ENCODE assay signal across 12 cellular contexts in the genomic region with DNA sequence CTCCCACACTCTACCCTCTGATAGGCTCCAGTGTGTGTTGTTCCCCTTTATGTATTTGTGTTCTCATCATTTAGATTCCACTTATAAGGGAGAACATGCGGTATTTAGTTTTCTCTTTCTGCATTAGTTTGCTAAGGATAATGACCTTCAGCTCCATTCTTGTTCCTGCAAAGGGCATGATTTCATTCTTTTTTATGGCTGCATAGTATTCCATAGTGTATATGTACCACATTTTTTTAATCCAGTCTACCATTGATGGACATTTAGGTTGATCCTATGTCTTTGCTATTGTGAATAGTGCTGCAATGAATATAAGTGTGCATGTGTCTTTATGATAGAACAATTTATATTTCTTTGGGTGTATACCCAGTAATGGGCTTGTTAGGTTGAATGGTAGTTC. TPM values are rescaled to one million over a fixed set of nuclear protein-coding genes. Genes with fewer than 3 reads are reported as not detected.
DNase-seq lines count a peak whose midpoint lies in the region; ATAC-seq, FAIRE-seq and TF ChIP-seq lines count a peak whose summit lies in the region.
"Not testable (repeated sequence)": the region's sequence is repeated elsewhere in the genome, so short reads cannot be mapped to it uniquely, and the experiment has no call there.
"Had no signal": no experiment of that assay in that cellular context is flagged by ENCODE, and none has a peak within 500 bp of the region (broad histone marks: within the 10 kb centered on the region; RNA-seq: fewer than 3 reads in every experiment).

No MANE protein-coding gene starts in this region.

- not testable (repeated sequence) for TF ChIP-seq EP300 in A549 (IDR thresholded peaks at IDR 0.05)

- not testable (repeated sequence) for TF ChIP-seq POLR2A in A549 (IDR thresholded peaks at IDR 0.05; ENCODE audit: low read length)

- H3K4me3 ChIP-seq in A549; CD4-positive, alpha-beta memory T cell (ENCODE audit: low read length in 2 of 2); naive thymus-derived CD4-positive, alpha-beta T cell (ENCODE audit: low read length): not testable (repeated sequence)

- WGBS in A549 (ENCODE audit: missing lambda C conversion rate): 0% methylated on average over 1 of the region's 1 CpG

- not testable (repeated sequence) for H3K27me3 Mint-ChIP-seq in CD4-positive, alpha-beta memory T cell; T-cell; activated CD4-positive, alpha-beta memory T cell treated with anti-CD3 and anti-CD28 coated beads for 36 hours
- H3K27me3 Mint-ChIP-seq in activated naive CD4-positive, alpha-beta T cell treated with anti-CD3 and anti-CD28 coated beads, Interleukin-2, amount 10 ng/mL, durations not matched to agents 7 days and 5 days: peaks cover 24% of the 10 kb centered on the region
- H3K27me3 Mint-ChIP-seq in central memory CD8-positive, alpha-beta T cell: peaks cover 33% of the 10 kb centered on the region
- peaks cover 0 to 35% (median under 1%) of the 10 kb centered on the region in 5 donors for H3K27me3 Mint-ChIP-seq in naive thymus-derived CD4-positive, alpha-beta T cell

- POLR2A ChIA-PET in A549 (lab: Yijun Ruan, JAX); T-cell (lab: Charles Lee): not testable (repeated sequence)
- POLR2A ChIA-PET in CD4-positive, alpha-beta memory T cell (lab: Charles Lee; ENCODE audit: partially characterized antibody): interaction anchor here (0.6 to 13.3 kb wide), 16 partner anchors 11 to 223 kb away, joined by 3 to 217 read pairs (median 8); a partner anchor contains a TSS
- POLR2A ChIA-PET in activated CD4-positive, alpha-beta memory T cell treated with anti-CD3 and anti-CD28 coated beads for 36 hours (lab: Charles Lee): interaction anchor here (0.8 to 1.4 kb wide), 2 partner anchors 25 to 28 kb away, joined by 3 to 5 read pairs; no protein-coding TSS in a partner anchor
- POLR2A ChIA-PET in naive thymus-derived CD4-positive, alpha-beta T cell (lab: Charles Lee): interaction anchor here (0.7 to 3.8 kb wide), 15 partner anchors 10 to 97 kb away, joined by 3 to 20 read pairs (median 4); a partner anchor contains a TSS

- TF ChIP-seq CTCF in A549 (IDR thresholded peaks at IDR 0.05): not testable (repeated sequence)

- not testable (repeated sequence) for TF ChIP-seq RAD21 in A549 (conservative IDR thresholded peaks at IDR 0.05 in 1 of 2, IDR thresholded peaks at IDR 0.05 in 1 of 2)

- DNase-seq in A549 (ENCODE audit: low read depth in 1 of 2, low spot score in 1 of 2); CD4-positive, alpha-beta memory T cell; T-cell; activated CD4-positive, alpha-beta memory T cell treated with anti-CD3 and anti-CD28 coated beads for 36 hours; activated naive CD4-positive, alpha-beta T cell treated with anti-CD3 and anti-CD28 coated beads, Interleukin-2, amount 10 ng/mL, durations not matched to agents 7 days and 5 days; central memory CD8-positive, alpha-beta T cell (ENCODE audit: low spot score in 2 of 2); naive thymus-derived CD4-positive, alpha-beta T cell; stimulated activated effector memory CD8-positive, alpha-beta T cell treated with anti-CD3 and anti-CD28 coated beads, Interleukin-12 subunit alpha, Interleukin-12 subunit beta, amount 100 ng/mL, for 72 hours (ENCODE audit: low spot score in 2 of 2): not testable (repeated sequence)

- not testable (repeated sequence) for H3K4me1 ChIP-seq in A549
- peaks cover 35% of the 10 kb centered on the region for H3K4me1 ChIP-seq in CD4-positive, alpha-beta memory T cell (ENCODE audit: insufficient read depth, low read length)
- peaks cover 13 to 17% of the 10 kb centered on the region in 2 donors for H3K4me1 ChIP-seq in naive thymus-derived CD4-positive, alpha-beta T cell (ENCODE audit: control insufficient read depth in 2 of 2, insufficient read depth in 2 of 2, low read length in 2 of 2)

- H3K27me3 ChIP-seq in CD4-positive, alpha-beta memory T cell (ENCODE audit: insufficient read depth, low read length); naive thymus-derived CD4-positive, alpha-beta T cell (ENCODE audit: control insufficient read depth in 2 of 2, insufficient read depth in 2 of 2, low read length in 2 of 2): not testable (repeated sequence)

- peaks cover 51% of the 10 kb centered on the region for H3K9me3 ChIP-seq in A549
- not testable (repeated sequence) for H3K9me3 ChIP-seq in CD4-positive, alpha-beta memory T cell (ENCODE audit: control insufficient read depth in 1 of 2, low read length in 2 of 2); naive thymus-derived CD4-positive, alpha-beta T cell (ENCODE audit: control insufficient read depth in 2 of 3, low read length in 3 of 3)

- intact Hi-C loops in CD4-positive, alpha-beta memory T cell (cut with micrococcal nuclease); activated CD4-positive, alpha-beta memory T cell treated with anti-CD3 and anti-CD28 coated beads for 36 hours (cut with micrococcal nuclease); naive thymus-derived CD4-positive, alpha-beta T cell (cut with micrococcal nuclease): not testable (repeated sequence)

- peak; percentile 98 for FAIRE-seq in A549 (lab: Jason Lieb, UNC)

- not testable (repeated sequence) for H3K27ac ChIP-seq in A549; naive thymus-derived CD4-positive, alpha-beta T cell (ENCODE audit: low read depth, low read length)
- H3K27ac ChIP-seq in CD4-positive, alpha-beta memory T cell (ENCODE audit: low read depth, low read length): peak overlapping the region; percentile 42

- peaks cover 1 to 12% of the 10 kb centered on the region in 2 donors for H3K36me3 Mint-ChIP-seq in CD4-positive, alpha-beta memory T cell
- H3K36me3 Mint-ChIP-seq in T-cell: peaks cover 16% of the 10 kb centered on the region
- H3K36me3 Mint-ChIP-seq in activated CD4-positive, alpha-beta memory T cell treated with anti-CD3 and anti-CD28 coated beads for 36 hours: peaks cover 11% of the 10 kb centered on the region
- H3K36me3 Mint-ChIP-seq in activated naive CD4-positive, alpha-beta T cell treated with anti-CD3 and anti-CD28 coated beads, Interleukin-2, amount 10 ng/mL, durations not matched to agents 7 days and 5 days: peaks cover 23% of the 10 kb centered on the region
- not testable (repeated sequence) for H3K36me3 Mint-ChIP-seq in central memory CD8-positive, alpha-beta T cell (ENCODE audit: insufficient read depth); stimulated activated effector memory CD8-positive, alpha-beta T cell treated with anti-CD3 and anti-CD28 coated beads, Interleukin-12 subunit alpha, Interleukin-12 subunit beta, amount 100 ng/mL, for 72 hours
- peaks cover 5 to 18% (median 12%) of the 10 kb centered on the region in 5 donors for H3K36me3 Mint-ChIP-seq in naive thymus-derived CD4-positive, alpha-beta T cell

- H3K9me3 Mint-ChIP-seq in CD4-positive, alpha-beta memory T cell: peaks cover 0 to 18% (median 8%) of the 10 kb centered on the region in 8 donors
- peaks cover 8 to 20% (median 20%) of the 10 kb centered on the region in 3 donors for H3K9me3 Mint-ChIP-seq in T-cell
- H3K9me3 Mint-ChIP-seq in activated CD4-positive, alpha-beta memory T cell treated with anti-CD3 and anti-CD28 coated beads for 36 hours; central memory CD8-positive, alpha-beta T cell; stimulated activated effector memory CD8-positive, alpha-beta T cell treated with anti-CD3 and anti-CD28 coated beads, Interleukin-12 subunit alpha, Interleukin-12 subunit beta, amount 100 ng/mL, for 72 hours: not testable (repeated sequence)
- peaks cover 26% of the 10 kb centered on the region for H3K9me3 Mint-ChIP-seq in activated naive CD4-positive, alpha-beta T cell treated with anti-CD3 and anti-CD28 coated beads, Interleukin-2, amount 10 ng/mL, durations not matched to agents 7 days and 5 days
- peaks cover 4 to 29% (median 17%) of the 10 kb centered on the region in 11 donors for H3K9me3 Mint-ChIP-seq in naive thymus-derived CD4-positive, alpha-beta T cell

- H3K27ac Mint-ChIP-seq in CD4-positive, alpha-beta memory T cell: peak overlapping the region; percentile 83 to 98 (median 94)
- peak overlapping the region; percentile 91 to 98 for H3K27ac Mint-ChIP-seq in T-cell
- H3K27ac Mint-ChIP-seq in activated CD4-positive, alpha-beta memory T cell treated with anti-CD3 and anti-CD28 coated beads for 36 hours: peak overlapping the region; percentile 77
- peak overlapping the region; percentile 86 for H3K27ac Mint-ChIP-seq in activated naive CD4-positive, alpha-beta T cell treated with anti-CD3 and anti-CD28 coated beads, Interleukin-2, amount 10 ng/mL, durations not matched to agents 7 days and 5 days
- H3K27ac Mint-ChIP-seq in central memory CD8-positive, alpha-beta T cell (ENCODE audit: low read depth): peak overlapping the region; percentile 81
- peak overlapping the region in 8 of 9 donors; percentile 85 to 97 (median 93) for H3K27ac Mint-ChIP-seq in naive thymus-derived CD4-positive, alpha-beta T cell
- peak overlapping the region; percentile 80 for H3K27ac Mint-ChIP-seq in stimulated activated effector memory CD8-positive, alpha-beta T cell treated with anti-CD3 and anti-CD28 coated beads, Interleukin-12 subunit alpha, Interleukin-12 subunit beta, amount 100 ng/mL, for 72 hours

- not testable (repeated sequence) for ATAC-seq in A549; central memory CD8-positive, alpha-beta T cell (replicated peaks; ENCODE audit: extremely low read depth, poor library complexity, severe bottlenecking); naive thymus-derived CD4-positive, alpha-beta T cell; stimulated activated effector memory CD8-positive, alpha-beta T cell treated with anti-CD3 and anti-CD28 coated beads, Interleukin-12 subunit alpha, Interleukin-12 subunit beta, amount 100 ng/mL, for 72 hours
- peak in 1 of 4 experiments; percentile 5 for ATAC-seq in T-cell (replicated peaks in 1 of 4)

- peaks cover 20 to 43% (median 38%) of the 10 kb centered on the region in 4 donors for H3K4me1 Mint-ChIP-seq in CD4-positive, alpha-beta memory T cell
- peaks cover 34 to 49% (median 43%) of the 10 kb centered on the region in 3 donors for H3K4me1 Mint-ChIP-seq in T-cell
- peaks cover 37% of the 10 kb centered on the region for H3K4me1 Mint-ChIP-seq in activated CD4-positive, alpha-beta memory T cell treated with anti-CD3 and anti-CD28 coated beads for 36 hours (ENCODE audit: low read depth)
- peaks cover 28% of the 10 kb centered on the region for H3K4me1 Mint-ChIP-seq in activated naive CD4-positive, alpha-beta T cell treated with anti-CD3 and anti-CD28 coated beads, Interleukin-2, amount 10 ng/mL, durations not matched to agents 7 days and 5 days
- peaks cover 19% of the 10 kb centered on the region for H3K4me1 Mint-ChIP-seq in central memory CD8-positive, alpha-beta T cell
- peaks cover 15 to 45% (median 35%) of the 10 kb centered on the region in 7 donors for H3K4me1 Mint-ChIP-seq in naive thymus-derived CD4-positive, alpha-beta T cell
- H3K4me1 Mint-ChIP-seq in stimulated activated effector memory CD8-positive, alpha-beta T cell treated with anti-CD3 and anti-CD28 coated beads, Interleukin-12 subunit alpha, Interleukin-12 subunit beta, amount 100 ng/mL, for 72 hours: peaks cover 21% of the 10 kb centered on the region

- H3K4me2 ChIP-seq in A549: not testable (repeated sequence)

- not testable (repeated sequence) for H3K36me3 ChIP-seq in CD4-positive, alpha-beta memory T cell (ENCODE audit: insufficient read depth, low read length); naive thymus-derived CD4-positive, alpha-beta T cell (ENCODE audit: control insufficient read depth in 2 of 3, insufficient read depth in 3 of 3, low read length in 3 of 3)

- CTCF ChIA-PET in A549 (lab: Yijun Ruan, JAX); activated naive CD4-positive, alpha-beta T cell treated with anti-CD3 and anti-CD28 coated beads, Interleukin-2, amount 10 ng/mL, durations not matched to agents 7 days and 5 days (lab: Charles Lee): not testable (repeated sequence)
- CTCF ChIA-PET in CD4-positive, alpha-beta memory T cell (lab: Charles Lee; ENCODE audit: partially characterized antibody): interaction anchor here (0.6 to 2.2 kb wide), 7 partner anchors 21 to 255 kb away, joined by 3 to 15 read pairs (median 6); a partner anchor contains a TSS
- CTCF ChIA-PET in T-cell (lab: Charles Lee): interaction anchor here in 1 of 2 donors (1.0 kb wide), 1 partner anchor 11 kb away, joined by 3 read pairs; no protein-coding TSS in a partner anchor
- CTCF ChIA-PET in activated CD4-positive, alpha-beta memory T cell treated with anti-CD3 and anti-CD28 coated beads for 36 hours (lab: Charles Lee): interaction anchor here (1.0 kb wide), 1 partner anchor 26 kb away, joined by 3 read pairs; no protein-coding TSS in a partner anchor
- CTCF ChIA-PET in naive thymus-derived CD4-positive, alpha-beta T cell (lab: Charles Lee): interaction anchor here (0.8 to 1.8 kb wide), 5 partner anchors 11 to 94 kb away, joined by 3 to 5 read pairs (median 3); no protein-coding TSS in a partner anchor

- H3K4me3 Mint-ChIP-seq in CD4-positive, alpha-beta memory T cell: peak overlapping the region in 6 of 8 donors; percentile 62 to 87 (median 76)
- peak overlapping the region in 1 of 3 donors; percentile 48 for H3K4me3 Mint-ChIP-seq in T-cell
- H3K4me3 Mint-ChIP-seq in activated CD4-positive, alpha-beta memory T cell treated with anti-CD3 and anti-CD28 coated beads for 36 hours: not testable (repeated sequence)
- peak overlapping the region; percentile 51 for H3K4me3 Mint-ChIP-seq in activated naive CD4-positive, alpha-beta T cell treated with anti-CD3 and anti-CD28 coated beads, Interleukin-2, amount 10 ng/mL, durations not matched to agents 7 days and 5 days
- H3K4me3 Mint-ChIP-seq in central memory CD8-positive, alpha-beta T cell: peak overlapping the region; percentile 29
- H3K4me3 Mint-ChIP-seq in naive thymus-derived CD4-positive, alpha-beta T cell: peak overlapping the region in 6 of 10 donors; percentile 54 to 84 (median 68)
- H3K4me3 Mint-ChIP-seq in stimulated activated effector memory CD8-positive, alpha-beta T cell treated with anti-CD3 and anti-CD28 coated beads, Interleukin-12 subunit alpha, Interleukin-12 subunit beta, amount 100 ng/mL, for 72 hours: peak overlapping the region; percentile 51

RNA-seq across cellular contexts. Expression of a gene that starts 9.2 kb away (rescaled TPM):
- polyA plus RNA-seq in A549 (2011; rRNA removed) (2.1 and 2.5 TPM in 2 replicates), A549 (2017; fragmentation: RNase III; extraction: RNeasy Plus Mini Kit Qiagen cat#74134 plus additional on column Dnase treatment) (3.6 to 4.7 TPM (median 4.4 TPM) in 3 replicates)
- polyA plus RNA-seq in A549 (2012; cell fraction: cytosol; rRNA removed): 2.9 and 3.8 TPM in 2 replicates
- 2.6 and 5.1 TPM in 2 replicates for polyA plus RNA-seq in A549 (2012; cell fraction: nucleus; rRNA removed)
- 7.4 and 9.1 TPM in 2 replicates for polyA minus RNA-seq in A549 (2011; rRNA and poly(A)+ RNA removed)
- total RNA-seq in CD4-positive, alpha-beta memory T cell: 10 to 100 TPM; 45.8 to 48.9 TPM
- 10 to 100 TPM; 76.1 to 91.6 TPM for polyA plus RNA-seq in CD4-positive, alpha-beta memory T cell
- total RNA-seq in T-cell: 10 to 100 TPM; 36.8 to 64.9 (median 57.4) TPM
- 10 to 100 TPM; 25.4 to 28.7 TPM for total RNA-seq in activated CD4-positive, alpha-beta memory T cell treated with anti-CD3 and anti-CD28 coated beads for 36 hours
- 10 to 100 TPM in 4 of 5 experiments, 1 to 10 TPM in 1; 4.6 to 59.3 (median 25.1) TPM for total RNA-seq in naive thymus-derived CD4-positive, alpha-beta T cell
- 10 to 100 TPM; 23.4 to 39.1 TPM for polyA plus RNA-seq in naive thymus-derived CD4-positive, alpha-beta T cell

RNA-seq across cellular contexts. Expression of a gene that starts 11.1 kb away (rescaled TPM):
- polyA plus RNA-seq in A549 (2011; rRNA removed): not detected in 2 replicates
- not detected in 2 replicates for polyA plus RNA-seq in A549 (2012; cell fraction: cytosol; rRNA removed)
- not detected in 2 replicates for polyA plus RNA-seq in A549 (2012; cell fraction: nucleus; rRNA removed)
- not detected in 3 replicates for polyA plus RNA-seq in A549 (2017; fragmentation: RNase III; extraction: RNeasy Plus Mini Kit Qiagen cat#74134 plus additional on column Dnase treatment)
- polyA minus RNA-seq in A549 (2011; rRNA and poly(A)+ RNA removed): not detected in 2 replicates
- not detected for total RNA-seq in CD4-positive, alpha-beta memory T cell
- not detected for polyA plus RNA-seq in CD4-positive, alpha-beta memory T cell
- total RNA-seq in T-cell: not detected
- under 1 TPM in 1 of 2 experiments, not detected in 1; 0.19 TPM for total RNA-seq in activated CD4-positive, alpha-beta memory T cell treated with anti-CD3 and anti-CD28 coated beads for 36 hours
- total RNA-seq in naive thymus-derived CD4-positive, alpha-beta T cell: not detected
- polyA plus RNA-seq in naive thymus-derived CD4-positive, alpha-beta T cell: not detected
- total RNA-seq: Calu3, Daoy, H4, HepG2 had no signal
- polyA plus RNA-seq: HepG2 had no signal

RNA-seq across cellular contexts. Expression of a gene that starts 29.2 kb away (rescaled TPM):
- polyA plus RNA-seq in A549 (2011; rRNA removed): 91.8 and 118 TPM in 2 replicates
- 228 and 240 TPM in 2 replicates for polyA plus RNA-seq in A549 (2012; cell fraction: cytosol; rRNA removed)
- 225 and 296 TPM in 2 replicates for polyA plus RNA-seq in A549 (2012; cell fraction: nucleus; rRNA removed)
- 124 to 141 TPM (median 141 TPM) in 3 replicates for polyA plus RNA-seq in A549 (2017; fragmentation: RNase III; extraction: RNeasy Plus Mini Kit Qiagen cat#74134 plus additional on column Dnase treatment)
- 85.3 and 97.1 TPM in 2 replicates for polyA minus RNA-seq in A549 (2011; rRNA and poly(A)+ RNA removed)
- 100 to 1,000 TPM; 204 to 216 TPM for total RNA-seq in CD4-positive, alpha-beta memory T cell
- 1 to 10 TPM; 2.2 to 9.4 TPM for polyA plus RNA-seq in CD4-positive, alpha-beta memory T cell
- 100 to 1,000 TPM; 207 to 255 (median 249) TPM for total RNA-seq in T-cell
- total RNA-seq in activated CD4-positive, alpha-beta memory T cell treated with anti-CD3 and anti-CD28 coated beads for 36 hours: 100 to 1,000 TPM; 117 to 121 TPM
- 100 to 1,000 TPM; 145 to 256 (median 225) TPM for total RNA-seq in naive thymus-derived CD4-positive, alpha-beta T cell
- 1 to 10 TPM; 6.8 to 7.0 TPM for polyA plus RNA-seq in naive thymus-derived CD4-positive, alpha-beta T cell

RNA-seq across cellular contexts. Expression of a gene that starts 42.7 kb away (rescaled TPM):
- polyA plus RNA-seq in A549 (2011; rRNA removed) (not detected in 2 replicates), A549 (2017; fragmentation: RNase III; extraction: RNeasy Plus Mini Kit Qiagen cat#74134 plus additional on column Dnase treatment) (0.03 TPM in 1 of 3 replicates, not detected in the others)
- not detected in 2 replicates for polyA plus RNA-seq in A549 (2012; cell fraction: cytosol; rRNA removed)
- 0.22 TPM in 2 replicates for polyA plus RNA-seq in A549 (2012; cell fraction: nucleus; rRNA removed)
- polyA minus RNA-seq in A549 (2011; rRNA and poly(A)+ RNA removed): not detected in 2 replicates
- 1 to 10 TPM; 1.2 to 2.7 TPM for total RNA-seq in CD4-positive, alpha-beta memory T cell
- not detected for polyA plus RNA-seq in CD4-positive, alpha-beta memory T cell
- 1 to 10 TPM in 4 of 5 donors, under 1 TPM in 1; 0.65 to 1.9 (median 1.1) TPM for total RNA-seq in T-cell
- not detected for total RNA-seq in activated CD4-positive, alpha-beta memory T cell treated with anti-CD3 and anti-CD28 coated beads for 36 hours
- 1 to 10 TPM in 2 of 5 experiments, under 1 TPM in 3; 0.44 to 2.5 (median 0.66) TPM for total RNA-seq in naive thymus-derived CD4-positive, alpha-beta T cell
- polyA plus RNA-seq in naive thymus-derived CD4-positive, alpha-beta T cell: not detected
- total RNA-seq: Daoy had no signal

RNA-seq across cellular contexts. Expression of a gene that starts 52.4 kb away (rescaled TPM):
- polyA plus RNA-seq in A549 (2011; rRNA removed): not detected in 2 replicates
- polyA plus RNA-seq in A549 (2012; cell fraction: cytosol; rRNA removed): not detected in 2 replicates
- not detected in 2 replicates for polyA plus RNA-seq in A549 (2012; cell fraction: nucleus; rRNA removed)
- polyA plus RNA-seq in A549 (2017; fragmentation: RNase III; extraction: RNeasy Plus Mini Kit Qiagen cat#74134 plus additional on column Dnase treatment): not detected in 3 replicates
- polyA minus RNA-seq in A549 (2011; rRNA and poly(A)+ RNA removed): not detected in 2 replicates
- total RNA-seq in CD4-positive, alpha-beta memory T cell: not detected
- not detected for polyA plus RNA-seq in CD4-positive, alpha-beta memory T cell
- total RNA-seq in T-cell: under 1 TPM in 2 of 5 donors, not detected in 3; 0.16 to 0.19 TPM
- total RNA-seq in activated CD4-positive, alpha-beta memory T cell treated with anti-CD3 and anti-CD28 coated beads for 36 hours: under 1 TPM; 0.43 to 0.44 TPM
- under 1 TPM in 1 of 5 experiments, not detected in 4; 0.29 TPM for total RNA-seq in naive thymus-derived CD4-positive, alpha-beta T cell
- under 1 TPM in 1 of 2 donors, not detected in 1; 0.31 TPM for polyA plus RNA-seq in naive thymus-derived CD4-positive, alpha-beta T cell
- total RNA-seq: Calu3, Daoy, H4 had no signal
